ENCODE assay signal across 11 cellular contexts in the genomic region with DNA sequence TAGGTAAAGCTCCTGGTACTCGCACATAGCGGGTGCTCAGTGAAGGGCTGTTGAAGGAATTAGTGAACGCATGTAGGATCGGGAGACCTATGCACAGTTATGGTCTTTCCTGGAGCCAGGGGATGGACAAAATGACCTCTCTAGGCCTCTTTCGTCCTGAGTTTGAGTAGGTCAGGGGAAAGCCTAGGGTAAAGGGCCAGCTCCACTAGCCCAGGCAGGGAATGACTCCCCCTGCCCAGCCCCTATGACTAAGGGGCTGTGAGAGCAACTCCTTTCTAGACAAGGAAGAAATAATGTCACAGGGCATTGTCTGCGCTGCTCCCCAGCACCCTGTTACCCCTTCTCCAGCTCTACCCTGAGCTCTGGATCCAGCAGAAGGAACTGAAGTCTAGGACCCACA. TPM values are rescaled to one million over a fixed set of nuclear protein-coding genes. Genes with fewer than 3 reads are reported as not detected.
DNase-seq lines count a peak whose midpoint lies in the region; ATAC-seq, FAIRE-seq and TF ChIP-seq lines count a peak whose summit lies in the region.
"Had no signal": no experiment of that assay in that cellular context is flagged by ENCODE, and none has a peak within 500 bp of the region (broad histone marks: within the 10 kb centered on the region; RNA-seq: fewer than 3 reads in every experiment).

No MANE protein-coding gene starts in this region.

- H4K20me1 ChIP-seq in Loucy (ENCODE audit: insufficient read depth, low read length, poor library complexity, severe bottlenecking) (no peaks in the 10 kb centered on the region), endothelial cell of umbilical vein (replicated peaks; ENCODE audit: control insufficient read depth, extremely low read depth, insufficient read depth, low read length) (no peaks in the 10 kb centered on the region)

- H3K9ac ChIP-seq in Loucy (ENCODE audit: low read depth, low read length, poor library complexity, severe bottlenecking): peak overlapping the region; percentile 51
- no peak overlapping the region for H3K9ac ChIP-seq in endothelial cell of umbilical vein (replicated peaks; ENCODE audit: extremely low read depth, insufficient read depth, low read length)

- H3K4me1 ChIP-seq in Caco-2 (peaks cover 33% of the 10 kb centered on the region), Loucy (ENCODE audit: insufficient read depth, low read length, poor library complexity, severe bottlenecking) (peaks cover 10% of the 10 kb centered on the region), endothelial cell of umbilical vein (ENCODE audit: control insufficient read depth, extremely low read depth, insufficient read depth, low read length) (peaks cover 2% of the 10 kb centered on the region)

- no peak for DNase-seq in Caco-2
- DNase-seq in endothelial cell of umbilical vein (ENCODE audit: low read depth, low spot score): no peak
- DNase-seq in osteocyte (ENCODE audit: extremely low spot score, unreplicated experiment): no peak
- no peak for DNase-seq in H7
- DNase-seq in HTR-8/SVneo (ENCODE audit: insufficient read length, low spot score): no peak

- H3K36me3 ChIP-seq in Caco-2 (ENCODE audit: control insufficient read depth, insufficient read depth, low read length) (no peaks in the 10 kb centered on the region), Loucy (ENCODE audit: insufficient read depth, low read length) (no peaks in the 10 kb centered on the region), endothelial cell of umbilical vein (ENCODE audit: control insufficient read depth in 2 of 2, extremely low read depth in 1 of 2, insufficient read depth in 2 of 2, low read length in 2 of 2) (no peaks in the 10 kb centered on the region), H7 (replicated peaks; ENCODE audit: control insufficient read depth, insufficient read depth, low read length) (no peaks in the 10 kb centered on the region)
- H3K36me3 ChIP-seq: adrenal gland had no signal

- H3K9me2 ChIP-seq in Loucy (replicated peaks; ENCODE audit: low read depth, low read length): no peaks in the 10 kb centered on the region

- FAIRE-seq in endothelial cell of umbilical vein (lab: Jason Lieb, UNC): no peak
- no peak for FAIRE-seq in HTR-8/SVneo (lab: Jason Lieb, UNC)
- FAIRE-seq: frontal cortex, islet of Langerhans had no signal

- H3K4me1 Mint-ChIP-seq in Caco-2 (ENCODE audit: low read depth, unreplicated experiment) (peaks cover 14% of the 10 kb centered on the region), osteocyte (ENCODE audit: unreplicated experiment) (peaks cover 20% of the 10 kb centered on the region)

- ATAC-seq in HG03280 (IDR thresholded peaks at IDR 0.05; ENCODE audit: unreplicated experiment): no peak
- no peak for ATAC-seq in HG03378 (IDR thresholded peaks at IDR 0.05; ENCODE audit: unreplicated experiment)

- H3K27ac Mint-ChIP-seq in Caco-2 (ENCODE audit: unreplicated experiment): peak overlapping the region; percentile 85
- H3K27ac Mint-ChIP-seq in osteocyte (ENCODE audit: unreplicated experiment): peak overlapping the region; percentile 38

- no peak overlapping the region for H2AFZ ChIP-seq in Loucy (ENCODE audit: low read length)
- peak overlapping the region; percentile 82 for H2AFZ ChIP-seq in endothelial cell of umbilical vein (ENCODE audit: low read depth, low read length)

- H3K27me3 Mint-ChIP-seq in Caco-2 (ENCODE audit: insufficient read depth, unreplicated experiment) (no peaks in the 10 kb centered on the region), osteocyte (ENCODE audit: unreplicated experiment) (no peaks in the 10 kb centered on the region)

- POLR2A ChIA-PET in Caco-2 (lab: Charles Lee): interaction anchor here (0.8 to 2.5 kb wide), 8 partner anchors 21 to 67 kb away, joined by 3 to 84 read pairs (median 7); partner anchors contain the start of genes ACBD4, HEXIM1 and HEXIM2
- POLR2A ChIA-PET in endothelial cell of umbilical vein (lab: Charles Lee): interaction anchor here (1.3 to 3.1 kb wide), 3 partner anchors 36 to 62 kb away, joined by 6 to 67 read pairs (median 8); partner anchors contain the start of genes ACBD4, HEXIM1 and HEXIM2

- dilution Hi-C loops in endothelial cell of umbilical vein (cut with MboI; ENCODE audit: extremely low pct_ligation_motif_present, low sequenced_read_pairs): no loop called here

- intact Hi-C loops in Caco-2 (cut with micrococcal nuclease; ENCODE audit: unreplicated experiment): loop anchor here (1.0 kb wide), 4 partner anchors 21 to 49 kb away; partner anchors contain the start of genes HEXIM1 and HEXIM2
- intact Hi-C loops in endothelial cell of umbilical vein (cut with micrococcal nuclease): loop anchor here (1.0 kb wide), 1 partner anchor 62 kb away; the partner anchor contains the start of gene ACBD4

- no peaks in the 10 kb centered on the region for H3K9me1 ChIP-seq in endothelial cell of umbilical vein (replicated peaks; ENCODE audit: control insufficient read depth, extremely low read depth, insufficient read depth, low read length)

- H3K79me2 ChIP-seq in Loucy (ENCODE audit: insufficient read depth, low read length): no peaks in the 10 kb centered on the region
- H3K79me2 ChIP-seq in endothelial cell of umbilical vein (ENCODE audit: control insufficient read depth, insufficient read depth, low read length): no peaks in the 10 kb centered on the region

- H3K9me3 Mint-ChIP-seq in Caco-2 (ENCODE audit: unreplicated experiment) (no peaks in the 10 kb centered on the region), osteocyte (ENCODE audit: unreplicated experiment) (no peaks in the 10 kb centered on the region)

- CTCF ChIA-PET in Caco-2 (lab: Charles Lee) (interaction anchor here (0.6 to 3.8 kb wide), 17 partner anchors 12 to 148 kb away, joined by 3 to 168 read pairs (median 8); partner anchors contain the start of genes ACBD4, HEXIM1 and HEXIM2), endothelial cell of umbilical vein (lab: Charles Lee) (interaction anchor here (0.6 to 10.5 kb wide), 28 partner anchors 8 to 420 kb away, joined by 3 to 476 read pairs (median 6); partner anchors contain the start of genes ACBD4, HEXIM1, HEXIM2 and PLCD3)

- no TSS peak for BruUV-seq in Caco-2 (replicated peaks; lab: Mats Ljungman, UMichigan)
- no TSS peak for BruUV-seq in endothelial cell of umbilical vein (replicated peaks; lab: Mats Ljungman, UMichigan)

- peaks cover 4% of the 10 kb centered on the region; the same call in 1 of the 2 replicates for H3K9me3 ChIP-seq in Caco-2
- no peaks in the 10 kb centered on the region for H3K9me3 ChIP-seq in Loucy (ENCODE audit: insufficient read depth, low read depth, low read length)
- no peaks in the 10 kb centered on the region for H3K9me3 ChIP-seq in endothelial cell of umbilical vein (replicated peaks; ENCODE audit: control insufficient read depth, insufficient read depth, low read length)
- H3K9me3 ChIP-seq: adrenal gland had no signal

- no peak for TF ChIP-seq POLR2A in endothelial cell of umbilical vein (IDR thresholded peaks at IDR 0.05; ENCODE audit: low read depth, low read length)

- TF ChIP-seq CTCF in Caco-2 (IDR thresholded peaks at IDR 0.05; ENCODE audit: insufficient read depth in 1 of 2, low read depth in 1 of 2, low read length in 1 of 2, severe bottlenecking in 1 of 2, unreplicated experiment in 1 of 2): no peak
- TF ChIP-seq CTCF in Loucy (conservative IDR thresholded peaks at IDR 0.05; ENCODE audit: low read length): no peak
- no peak for TF ChIP-seq CTCF in endothelial cell of umbilical vein (IDR thresholded peaks at IDR 0.05; ENCODE audit: extremely low read depth in 1 of 2, insufficient read depth in 1 of 2, low read depth in 1 of 2, low read length in 2 of 2)
- no peak for TF ChIP-seq CTCF in osteocyte (IDR thresholded peaks at IDR 0.05)

- H3K4me3 Mint-ChIP-seq in Caco-2 (ENCODE audit: unreplicated experiment) (no peak overlapping the region), osteocyte (ENCODE audit: unreplicated experiment) (no peak overlapping the region)

- no peak overlapping the region for H3K27ac ChIP-seq in endothelial cell of umbilical vein (ENCODE audit: insufficient read depth, low read depth, low read length)

- no peak overlapping the region for H3K4me3 ChIP-seq in Caco-2 (ENCODE audit: low read depth, low read length)
- H3K4me3 ChIP-seq in Loucy (ENCODE audit: low read length, poor library complexity, severe bottlenecking): no peak overlapping the region
- no peak overlapping the region for H3K4me3 ChIP-seq in endothelial cell of umbilical vein (replicated peaks in 1 of 3; ENCODE audit: insufficient read depth in 1 of 3, low read depth in 1 of 3, low read length in 3 of 3)
- H3K4me3 ChIP-seq in H7 (ENCODE audit: insufficient read depth, low read depth, low read length): no peak overlapping the region
- H3K4me3 ChIP-seq: adrenal gland had no signal

- H3K4me2 ChIP-seq in Loucy (ENCODE audit: low read depth, low read length, poor library complexity, severe bottlenecking) (no peak overlapping the region), endothelial cell of umbilical vein (ENCODE audit: insufficient read depth, low read length) (no peak overlapping the region)

- H3K27me3 ChIP-seq in Caco-2 (replicated peaks; ENCODE audit: control insufficient read depth, insufficient read depth, low read length) (no peaks in the 10 kb centered on the region), Loucy (ENCODE audit: insufficient read depth, low read length, poor library complexity, severe bottlenecking) (no peaks in the 10 kb centered on the region), endothelial cell of umbilical vein (ENCODE audit: control insufficient read depth in 2 of 2, insufficient read depth in 2 of 2, low read length in 2 of 2) (no peaks in the 10 kb centered on the region), H7 (ENCODE audit: control insufficient read depth, insufficient read depth, low read length) (no peaks in the 10 kb centered on the region)
- H3K27me3 ChIP-seq: adrenal gland had no signal

- no peaks in the 10 kb centered on the region for H3F3A ChIP-seq in Loucy (ENCODE audit: low read depth)

- H3K36me3 Mint-ChIP-seq in Caco-2 (ENCODE audit: insufficient read depth, unreplicated experiment) (no peaks in the 10 kb centered on the region), osteocyte (ENCODE audit: unreplicated experiment) (no peaks in the 10 kb centered on the region)

RNA-seq across cellular contexts. Expression of gene FMNL1, which starts 24.6 kb away (rescaled TPM):
- total RNA-seq in Caco-2 (2022) (2.8 and 3.0 TPM in 2 replicates), endothelial cell of umbilical vein (1.6 and 1.7 TPM in 2 replicates), osteocyte (2.0 and 2.8 TPM in 2 replicates)
- 0.30 and 0.95 TPM in 2 replicates for polyA plus RNA-seq in endothelial cell of umbilical vein
- 0.53 and 0.79 TPM in 2 replicates for polyA plus RNA-seq in endothelial cell of umbilical vein (2011; cell fraction: cytosol; rRNA removed)
- polyA plus RNA-seq in endothelial cell of umbilical vein (2011; cell fraction: nucleus; rRNA removed): 3.0 TPM in 2 replicates
- 1.4 and 4.0 TPM in 2 replicates for polyA plus RNA-seq in endothelial cell of umbilical vein (2012)
- polyA minus RNA-seq in endothelial cell of umbilical vein: 1.1 TPM in 2 replicates
- polyA minus RNA-seq in endothelial cell of umbilical vein (2011; cell fraction: cytosol; rRNA and poly(A)+ RNA removed): 11.8 TPM
- 1.0 and 1.3 TPM in 2 replicates for polyA minus RNA-seq in endothelial cell of umbilical vein (2011; cell fraction: nucleus; rRNA and poly(A)+ RNA removed)
- 1.7 and 2.4 TPM in 2 replicates for total RNA-seq in H7 (2014; rRNA removed; shearing (Covaris generic))

RNA-seq across cellular contexts. Expression of gene HEXIM2, which starts 35.4 kb away (rescaled TPM):
- total RNA-seq in Caco-2 (2022) (12.7 and 13.6 TPM in 2 replicates), endothelial cell of umbilical vein (3.8 and 4.3 TPM in 2 replicates), osteocyte (6.4 and 9.8 TPM in 2 replicates)
- 2.9 and 3.7 TPM in 2 replicates for polyA plus RNA-seq in endothelial cell of umbilical vein
- polyA plus RNA-seq in endothelial cell of umbilical vein (2011; cell fraction: cytosol; rRNA removed): 2.9 and 3.4 TPM in 2 replicates
- 2.9 and 3.1 TPM in 2 replicates for polyA plus RNA-seq in endothelial cell of umbilical vein (2011; cell fraction: nucleus; rRNA removed)
- 3.1 TPM in 2 replicates for polyA plus RNA-seq in endothelial cell of umbilical vein (2012)
- polyA minus RNA-seq in endothelial cell of umbilical vein: 0.92 and 1.4 TPM in 2 replicates
- polyA minus RNA-seq in endothelial cell of umbilical vein (2011; cell fraction: cytosol; rRNA and poly(A)+ RNA removed): 8.0 TPM
- 0.58 and 0.96 TPM in 2 replicates for polyA minus RNA-seq in endothelial cell of umbilical vein (2011; cell fraction: nucleus; rRNA and poly(A)+ RNA removed)
- total RNA-seq in H7 (2014; rRNA removed; shearing (Covaris generic)): 11.5 and 11.9 TPM in 2 replicates

RNA-seq across cellular contexts. Expression of gene HEXIM1, which starts 48.8 kb away (rescaled TPM):
- 71.0 and 78.0 TPM in 2 replicates for total RNA-seq in Caco-2 (2022)
- 20.0 and 20.6 TPM in 2 replicates for total RNA-seq in endothelial cell of umbilical vein
- 5.0 and 7.0 TPM in 2 replicates for polyA plus RNA-seq in endothelial cell of umbilical vein
- 8.9 and 10.3 TPM in 2 replicates for polyA plus RNA-seq in endothelial cell of umbilical vein (2011; cell fraction: cytosol; rRNA removed)
- polyA plus RNA-seq in endothelial cell of umbilical vein (2011; cell fraction: nucleus; rRNA removed): 8.1 and 8.9 TPM in 2 replicates
- 11.3 and 14.3 TPM in 2 replicates for polyA plus RNA-seq in endothelial cell of umbilical vein (2012)
- 3.7 and 5.7 TPM in 2 replicates for polyA minus RNA-seq in endothelial cell of umbilical vein
- polyA minus RNA-seq in endothelial cell of umbilical vein (2011; cell fraction: cytosol; rRNA and poly(A)+ RNA removed): 12.7 TPM
- polyA minus RNA-seq in endothelial cell of umbilical vein (2011; cell fraction: nucleus; rRNA and poly(A)+ RNA removed): 3.8 and 4.3 TPM in 2 replicates
- 42.0 and 44.5 TPM in 2 replicates for total RNA-seq in osteocyte
- total RNA-seq in H7 (2014; rRNA removed; shearing (Covaris generic)): 4.1 and 4.6 TPM in 2 replicates
